Comparison of ENCODE assay signal across 23 cellular contexts in genomic region chr2:131475831-131476230, GRCh38. TPM values are rescaled to one million over a fixed set of nuclear protein-coding genes. Genes with fewer than 3 reads are reported as not detected.
"Had no signal": no experiment of that assay in that cellular context is flagged by ENCODE, and none has a peak within 500 bp of the region (broad histone marks: within the 10 kb centered on the region; RNA-seq: fewer than 3 reads in every experiment).

Gene TUBA3D, plus strand, starts transcription at chr2:131476119. Its CDS starts 81 bp downstream, at chr2:131476200.

- ATAC-seq: activated CD8-positive, alpha-beta T cell treated with anti-CD3 and anti-CD28 coated beads for 36 hours; activated T-cell treated with anti-CD3 and anti-CD28 coated beads, Interleukin-2, amount 50 U/mL, for 4 hours; body of pancreas; effector memory CD8-positive, alpha-beta T cell; naive thymus-derived CD8-positive, alpha-beta T cell; pancreas; stimulated activated naive CD8-positive, alpha-beta T cell treated with anti-CD3 and anti-CD28 coated beads, Interleukin-15, Interleukin-2, amounts not matched to agents 100 U/mL and 50 U/mL, for 24 hours had no signal

- H3K27me3 Mint-ChIP-seq: activated CD4-positive, alpha-beta T cell treated with anti-CD3 and anti-CD28 coated beads, Interleukin-2, amount 10 ng/mL, durations not matched to agents 24 days and 14 days; activated CD8-positive, alpha-beta T cell treated with anti-CD3 and anti-CD28 coated beads for 36 hours; effector memory CD8-positive, alpha-beta T cell; naive thymus-derived CD8-positive, alpha-beta T cell had no signal

- H3K4me1 Mint-ChIP-seq: activated CD4-positive, alpha-beta T cell treated with anti-CD3 and anti-CD28 coated beads, Interleukin-2, amount 10 ng/mL, durations not matched to agents 24 days and 14 days; naive thymus-derived CD8-positive, alpha-beta T cell had no signal

- H3K9me3 Mint-ChIP-seq: activated CD4-positive, alpha-beta T cell treated with anti-CD3 and anti-CD28 coated beads, Interleukin-2, amount 10 ng/mL, durations not matched to agents 24 days and 14 days; activated CD8-positive, alpha-beta T cell treated with anti-CD3 and anti-CD28 coated beads for 36 hours; activated naive CD4-positive, alpha-beta T cell treated with anti-CD3 and anti-CD28 coated beads for 36 hours; activated T-cell treated with anti-CD3 and anti-CD28 coated beads, Interleukin-2, amount 50 U/mL, for 4 hours; effector memory CD8-positive, alpha-beta T cell; naive thymus-derived CD8-positive, alpha-beta T cell had no signal

- H3K27me3 ChIP-seq: body of pancreas, pancreas, sigmoid colon, transverse colon, vagina had no signal

- H3K4me3 ChIP-seq: body of pancreas, pancreas, sigmoid colon, transverse colon, vagina had no signal

- H3K4me1 ChIP-seq: pancreas, sigmoid colon, transverse colon, vagina had no signal

- H3K36me3 ChIP-seq: pancreas, sigmoid colon, transverse colon, vagina had no signal

- H3K9me3 ChIP-seq: body of pancreas, pancreas, sigmoid colon, transverse colon, vagina had no signal

- H3K27ac Mint-ChIP-seq: activated CD4-positive, alpha-beta T cell treated with anti-CD3 and anti-CD28 coated beads, Interleukin-2, amount 10 ng/mL, durations not matched to agents 24 days and 14 days; activated CD8-positive, alpha-beta T cell treated with anti-CD3 and anti-CD28 coated beads for 36 hours; activated naive CD4-positive, alpha-beta T cell treated with anti-CD3 and anti-CD28 coated beads for 36 hours; effector memory CD8-positive, alpha-beta T cell had no signal

- H3K27ac ChIP-seq: body of pancreas, pancreas, sigmoid colon, transverse colon, vagina had no signal

- H3K4me3 Mint-ChIP-seq: activated CD4-positive, alpha-beta T cell treated with anti-CD3 and anti-CD28 coated beads, Interleukin-2, amount 10 ng/mL, durations not matched to agents 24 days and 14 days; activated CD8-positive, alpha-beta T cell treated with anti-CD3 and anti-CD28 coated beads for 36 hours; activated naive CD4-positive, alpha-beta T cell treated with anti-CD3 and anti-CD28 coated beads for 36 hours; activated T-cell treated with anti-CD3 and anti-CD28 coated beads, Interleukin-2, amount 50 U/mL, for 4 hours; effector memory CD8-positive, alpha-beta T cell; naive thymus-derived CD8-positive, alpha-beta T cell had no signal

- DNase-seq: activated CD4-positive, alpha-beta T cell treated with anti-CD3 and anti-CD28 coated beads, Interleukin-2, amount 10 ng/mL, durations not matched to agents 24 days and 14 days; activated CD4-positive, CD25-positive, alpha-beta regulatory T cell; activated CD8-positive, alpha-beta T cell treated with anti-CD3 and anti-CD28 coated beads for 36 hours; activated naive CD4-positive, alpha-beta T cell treated with anti-CD3 and anti-CD28 coated beads for 36 hours; activated T-cell treated with anti-CD3 and anti-CD28 coated beads, Interleukin-2, amount 50 U/mL, for 4 hours; body of pancreas; caudate nucleus; effector memory CD8-positive, alpha-beta T cell; mesendoderm; naive thymus-derived CD8-positive, alpha-beta T cell; sigmoid colon; stimulated activated CD4-positive, alpha-beta T cell treated with anti-CD3 and anti-CD28 coated beads, Interleukin-1b, Interleukin-23, amount 100 ng/mL, for 48 hours; stimulated activated CD8-positive, alpha-beta memory T cell treated with anti-CD3 and anti-CD28 coated beads, Interleukin-4, amount 100 ng/mL, for 48 hours; stimulated activated naive CD8-positive, alpha-beta T cell treated with anti-CD3 and anti-CD28 coated beads, Interleukin-15, Interleukin-2, amounts not matched to agents 100 U/mL and 50 U/mL, for 24 hours; substantia nigra; T-helper 9 cell; transverse colon had no signal

RNA-seq across cellular contexts. Expression of gene TUBA3D, which starts in this region (rescaled TPM):
- total RNA-seq: activated CD4-positive, alpha-beta T cell treated with anti-CD3 and anti-CD28 coated beads, Interleukin-2, amount 10 ng/mL, durations not matched to agents 24 days and 14 days; activated CD8-positive, alpha-beta T cell treated with anti-CD3 and anti-CD28 coated beads for 36 hours; activated naive CD4-positive, alpha-beta T cell treated with anti-CD3 and anti-CD28 coated beads for 36 hours; activated T-cell treated with anti-CD3 and anti-CD28 coated beads, Interleukin-2, amount 50 U/mL, for 4 hours; body of pancreas; dermis microvascular lymphatic vessel endothelial cell; fibroblast of villous mesenchyme; glomerular endothelial cell; kidney epithelial cell; naive thymus-derived CD8-positive, alpha-beta T cell; pancreas; sigmoid colon; transverse colon had no signal
- polyA plus RNA-seq: naive thymus-derived CD8-positive, alpha-beta T cell had no signal
